Comparison of ENCODE assay signal across 8 cellular contexts in the genomic region with DNA sequence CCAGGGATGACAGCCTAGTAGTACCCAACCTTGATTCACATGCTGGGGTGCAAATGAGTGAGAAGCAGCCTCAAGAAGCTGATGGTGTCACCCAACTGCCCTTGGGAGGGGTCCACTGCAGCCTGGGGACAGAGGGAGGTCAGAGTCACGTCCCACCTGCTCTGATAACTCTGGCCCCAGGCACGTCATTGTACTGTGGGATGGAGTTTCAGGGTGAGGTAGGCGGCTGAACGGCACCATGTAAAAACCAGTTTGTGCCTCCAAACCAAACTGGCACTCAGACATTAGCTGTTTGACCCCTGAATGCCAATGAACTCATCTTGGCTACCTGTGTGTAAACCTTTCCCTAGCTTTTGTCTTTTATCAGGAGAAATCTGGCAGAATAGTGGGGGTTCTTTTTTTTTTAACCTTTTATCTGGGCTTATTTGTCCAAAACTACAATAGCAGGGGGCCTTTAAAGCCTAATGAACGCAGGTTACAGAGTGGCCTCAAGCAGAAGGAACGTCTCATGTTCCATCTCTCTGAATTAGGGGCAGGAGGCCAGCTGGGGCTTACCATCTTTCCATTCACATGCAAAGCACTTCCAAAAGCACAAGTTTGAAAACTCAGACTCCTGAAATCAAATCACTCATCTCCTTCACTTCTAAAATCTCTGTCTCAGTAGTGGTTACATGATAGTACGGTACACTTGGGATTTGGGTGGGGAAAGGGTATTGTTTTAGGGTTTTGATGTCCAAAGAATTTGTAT.
A peak's percentile ranks its signal among the peaks of the same experiment; 100 is the strongest.
DNase-seq lines count a peak whose midpoint lies in the region; ATAC-seq and TF ChIP-seq lines count a peak whose summit lies in the region.

No MANE protein-coding gene starts in this region.

- ATAC-seq in GM21737 (IDR thresholded peaks at IDR 0.05; ENCODE audit: unreplicated experiment), result peak; percentile 29

- CTCF ChIA-PET in Calu3 (lab: Charles Lee), result interaction anchor here (0.7 to 0.8 kb wide), 2 partner anchors 54 to 152 kb away, joined by 3 read pairs; no protein-coding TSS in a partner anchor

- peaks cover 49% of the 10 kb centered on the region for H3K4me1 Mint-ChIP-seq in Calu3 (ENCODE audit: low read depth, unreplicated experiment)

- peaks cover 54% of the 10 kb centered on the region for H3K36me3 Mint-ChIP-seq in Calu3 (ENCODE audit: insufficient read depth, unreplicated experiment)

- 90% methylated on average over 7 of the region's 7 CpGs for WGBS in thymus

- intact Hi-C loops in Calu3 (cut with micrococcal nuclease; ENCODE audit: unreplicated experiment), result loop anchor here (5.0 to 10.0 kb wide), 2 partner anchors 118 to 150 kb away; no protein-coding TSS in a partner anchor

- no peaks in the 10 kb centered on the region for H3K27me3 ChIP-seq in thymus (ENCODE audit: control insufficient read depth, insufficient read depth)

- TF ChIP-seq CTCF in Calu3 (IDR thresholded peaks at IDR 0.05; ENCODE audit: unreplicated experiment), result no peak
- TF ChIP-seq CTCF in fibroblast of mammary gland (conservative IDR thresholded peaks at IDR 0.05; ENCODE audit: control insufficient read depth, insufficient read depth, low read depth, low read length), result no peak

- peaks cover 25% of the 10 kb centered on the region for H3K36me3 ChIP-seq in thymus (ENCODE audit: control insufficient read depth, insufficient read depth)

- no peaks in the 10 kb centered on the region for H3K9me3 ChIP-seq in thymus (ENCODE audit: control insufficient read depth)

- no TSS peak for BruUV-seq in Calu3 (replicated peaks; lab: Mats Ljungman, UMichigan)

- H3K27ac ChIP-seq in thymus (ENCODE audit: low read depth), result peak overlapping the region; percentile 31

- peak overlapping the region; percentile 45 for H3K4me3 Mint-ChIP-seq in Calu3 (ENCODE audit: low read depth, unreplicated experiment)

- H3K27me3 Mint-ChIP-seq in Calu3 (ENCODE audit: unreplicated experiment), result no peaks in the 10 kb centered on the region

- DNase-seq in Calu3 (no peak), NCI-H146 treated with DMSO at 0.1 percent for 48 hours (lab: John Stamatoyannopoulos, UW; ENCODE audit: unreplicated experiment) (peak; percentile 13), fibroblast of mammary gland (ENCODE audit: low read depth) (no peak), DMS79 treated with DMSO at 0.1 percent for 48 hours (lab: John Stamatoyannopoulos, UW) (no peak), mucosa of gallbladder (ENCODE audit: low spot score) (no peak), pons (ENCODE audit: low spot score) (no peak)

- H3K4me3 ChIP-seq in fibroblast of mammary gland (ENCODE audit: control insufficient read depth, low read depth, low read length) (peak overlapping the region; percentile 52), thymus (ENCODE audit: low read length) (no peak overlapping the region)

- H3K4me1 ChIP-seq in thymus (ENCODE audit: control insufficient read depth, insufficient read depth, low read length), result peaks cover 22% of the 10 kb centered on the region

- no peaks in the 10 kb centered on the region for H3K9me3 Mint-ChIP-seq in Calu3 (ENCODE audit: low read depth, unreplicated experiment)

- H3K27ac Mint-ChIP-seq in Calu3 (ENCODE audit: unreplicated experiment), result peak overlapping the region; percentile 89
